ENCODE assay signal across 14 cellular contexts in genomic region chr7:151745706-151746105, GRCh38.
DNase-seq lines count a peak whose midpoint lies in the region; ATAC-seq and TF ChIP-seq lines count a peak whose summit lies in the region.
"Had no signal": no experiment of that assay in that cellular context is flagged by ENCODE, and none has a peak within 500 bp of the region (broad histone marks: within the 10 kb centered on the region; RNA-seq: fewer than 3 reads in every experiment).

No MANE protein-coding gene starts in this region.

- H3K4me1 ChIP-seq in lung (ENCODE audit: control insufficient read depth in 2 of 2, insufficient read depth in 2 of 2, low read length in 2 of 2), result peaks cover 9 to 19% of the 10 kb centered on the region in 2 donors
- H3K4me1 ChIP-seq in thoracic aorta (ENCODE audit: control insufficient read depth in 1 of 2, low read depth in 2 of 2), result peaks cover 21 to 35% of the 10 kb centered on the region in 2 donors
- H3K4me1 ChIP-seq: parathyroid adenoma had no signal

- intact Hi-C loops in dendritic cell treated with granulocyte-macrophage colony-stimulating factor and Interleukin-4, amounts not matched to agents 40 ng/mL and 50 ng/mL, for 4 days (cut with micrococcal nuclease), result loop anchor here (10.0 kb wide), 1 partner anchor 111 kb away; no protein-coding TSS in a partner anchor

- TF ChIP-seq CTCF in lung (IDR thresholded peaks at IDR 0.05; ENCODE audit: control extremely low read depth, extremely low read depth) (no peak), thoracic aorta (IDR thresholded peaks at IDR 0.05) (no peak)

- peaks cover 3% of the 10 kb centered on the region for H3K4me1 Mint-ChIP-seq in T-helper 2 cell treated with Interferon-gamma antibody and Interleukin-4, amounts not matched to agents 5 μg/mL and 100 μg/mL, for 36 hours (ENCODE audit: low read depth)
- peaks cover 65% of the 10 kb centered on the region for H3K4me1 Mint-ChIP-seq in dendritic cell treated with granulocyte-macrophage colony-stimulating factor and Interleukin-4, amounts not matched to agents 40 ng/mL and 50 ng/mL, for 4 days (ENCODE audit: low read depth)

- ATAC-seq in lung (ENCODE audit: insufficient read depth, low FRiP score) (no peak), thoracic aorta (ENCODE audit: insufficient number of reproducible peaks, low FRiP score, low read depth) (no peak)

- H3K9me3 ChIP-seq in lung (ENCODE audit: control insufficient read depth in 2 of 2, insufficient read depth in 1 of 2, low read length in 1 of 2) (no peaks in the 10 kb centered on the region), thoracic aorta (no peaks in the 10 kb centered on the region), MG63 (no peaks in the 10 kb centered on the region)
- H3K9me3 ChIP-seq: tibial nerve had no signal

- H3K36me3 ChIP-seq in lung (ENCODE audit: control insufficient read depth in 2 of 2, insufficient read depth in 2 of 2, low read length in 2 of 2), result no peaks in the 10 kb centered on the region
- H3K36me3 ChIP-seq in thoracic aorta, result no peaks in the 10 kb centered on the region
- no peaks in the 10 kb centered on the region for H3K36me3 ChIP-seq in MG63
- H3K36me3 ChIP-seq: tibial nerve had no signal

- no peak for DNase-seq in T-helper 2 cell treated with Interferon-gamma antibody and Interleukin-4, amounts not matched to agents 5 μg/mL and 100 μg/mL, for 36 hours (ENCODE audit: low spot score)
- no peak for DNase-seq in T-helper 2 cell
- no peak for DNase-seq in lung (ENCODE audit: low spot score)
- no peak for DNase-seq in thoracic aorta (ENCODE audit: low spot score)
- DNase-seq in NCI-H1105 (lab: John Stamatoyannopoulos, UW), result no peak
- DNase-seq in NCI-H748 (lab: John Stamatoyannopoulos, UW; ENCODE audit: unreplicated experiment), result no peak
- DNase-seq in MG63, result no peak
- DNase-seq: CD4-positive, alpha-beta memory T cell; mesendoderm; NCI-H1694 treated with DMSO at 0.1 percent for 48 hours had no signal

- H3K4me3 ChIP-seq in lung (no peak overlapping the region), thoracic aorta (peak overlapping the region; percentile 44), MG63 (no peak overlapping the region)
- H3K4me3 ChIP-seq: tibial nerve had no signal

- peak overlapping the region; percentile 49 for H3K27ac Mint-ChIP-seq in T-helper 2 cell treated with Interferon-gamma antibody and Interleukin-4, amounts not matched to agents 5 μg/mL and 100 μg/mL, for 36 hours
- H3K27ac Mint-ChIP-seq in dendritic cell treated with granulocyte-macrophage colony-stimulating factor and Interleukin-4, amounts not matched to agents 40 ng/mL and 50 ng/mL, for 4 days, result peak overlapping the region; percentile 43

- H3K27me3 ChIP-seq in lung (ENCODE audit: control insufficient read depth, insufficient read depth), result no peaks in the 10 kb centered on the region
- no peaks in the 10 kb centered on the region for H3K27me3 ChIP-seq in thoracic aorta (replicated peaks; ENCODE audit: insufficient read depth)
- no peaks in the 10 kb centered on the region for H3K27me3 ChIP-seq in MG63
- H3K27me3 ChIP-seq: tibial nerve had no signal

- WGBS in lung, 2 donors, result 69 to 89% methylated on average over 11 of the region's 11 CpGs

- H3K9me3 Mint-ChIP-seq in T-helper 2 cell treated with Interferon-gamma antibody and Interleukin-4, amounts not matched to agents 5 μg/mL and 100 μg/mL, for 36 hours, result no peaks in the 10 kb centered on the region
- no peaks in the 10 kb centered on the region for H3K9me3 Mint-ChIP-seq in dendritic cell treated with granulocyte-macrophage colony-stimulating factor and Interleukin-4, amounts not matched to agents 40 ng/mL and 50 ng/mL, for 4 days
- H3K9me3 Mint-ChIP-seq: CD4-positive, alpha-beta memory T cell had no signal

- no peaks in the 10 kb centered on the region for H3K27me3 Mint-ChIP-seq in T-helper 2 cell treated with Interferon-gamma antibody and Interleukin-4, amounts not matched to agents 5 μg/mL and 100 μg/mL, for 36 hours (ENCODE audit: low read depth)
- no peaks in the 10 kb centered on the region for H3K27me3 Mint-ChIP-seq in dendritic cell treated with granulocyte-macrophage colony-stimulating factor and Interleukin-4, amounts not matched to agents 40 ng/mL and 50 ng/mL, for 4 days
- H3K27me3 Mint-ChIP-seq: CD4-positive, alpha-beta memory T cell had no signal

- no peak overlapping the region for H3K4me3 Mint-ChIP-seq in T-helper 2 cell treated with Interferon-gamma antibody and Interleukin-4, amounts not matched to agents 5 μg/mL and 100 μg/mL, for 36 hours
- H3K4me3 Mint-ChIP-seq in dendritic cell treated with granulocyte-macrophage colony-stimulating factor and Interleukin-4, amounts not matched to agents 40 ng/mL and 50 ng/mL, for 4 days, result no peak overlapping the region
- H3K4me3 Mint-ChIP-seq: CD4-positive, alpha-beta memory T cell had no signal

- no peaks in the 10 kb centered on the region for H3K36me3 Mint-ChIP-seq in T-helper 2 cell treated with Interferon-gamma antibody and Interleukin-4, amounts not matched to agents 5 μg/mL and 100 μg/mL, for 36 hours (ENCODE audit: low read depth)
- peaks cover 31% of the 10 kb centered on the region for H3K36me3 Mint-ChIP-seq in dendritic cell treated with granulocyte-macrophage colony-stimulating factor and Interleukin-4, amounts not matched to agents 40 ng/mL and 50 ng/mL, for 4 days (ENCODE audit: low read depth)

- H3K27ac ChIP-seq in lung (ENCODE audit: low read depth in 1 of 2, low read length in 1 of 2), result peak overlapping the region; percentile 41 to 71
- peak overlapping the region; percentile 60 to 61 for H3K27ac ChIP-seq in thoracic aorta
- H3K27ac ChIP-seq: 22Rv1, parathyroid adenoma had no signal
